In genomic region chr2:87533390-87534265, GRCh38 we compare ENCODE assay signal across 7 cellular contexts.
DNase-seq lines count a peak whose midpoint lies in the region; ATAC-seq and TF ChIP-seq lines count a peak whose summit lies in the region.
"Not testable (repeated sequence)": the region's sequence is repeated elsewhere in the genome, so short reads cannot be mapped to it uniquely, and the experiment has no call there.

No MANE protein-coding gene starts in this region.

- intact Hi-C loops in left lung (cut with DNase I); natural killer cell (cut with micrococcal nuclease): not testable (repeated sequence)

- not testable (repeated sequence) for H3K27me3 Mint-ChIP-seq in activated naive CD8-positive, alpha-beta T cell treated with anti-CD3 and anti-CD28 coated beads, Interleukin-2, amount 10 ng/mL, durations not matched to agents 7 days and 5 days; effector memory CD8-positive, alpha-beta T cell; natural killer cell (ENCODE audit: low read depth in 2 of 2)

- not testable (repeated sequence) for H3K27ac ChIP-seq in left lung

- H3K36me3 ChIP-seq in left lung, result not testable (repeated sequence)

- ATAC-seq in activated naive CD8-positive, alpha-beta T cell treated with anti-CD3 and anti-CD28 coated beads, Interleukin-2, amount 10 ng/mL, durations not matched to agents 7 days and 5 days (ENCODE audit: low read depth), result peak; percentile 40
- ATAC-seq in effector memory CD8-positive, alpha-beta T cell (replicated peaks), result peak; percentile 18
- ATAC-seq in left lung (peak; percentile 22), natural killer cell (peak; percentile 16 to 36 (median 29))
- ATAC-seq in stimulated activated effector memory CD8-positive, alpha-beta T cell treated with anti-CD3 and anti-CD28 coated beads, Interleukin-12 subunit alpha, Interleukin-12 subunit beta, amount 100 ng/mL, for 72 hours, result peak; percentile 3

- not testable (repeated sequence) for H3K4me3 Mint-ChIP-seq in activated naive CD8-positive, alpha-beta T cell treated with anti-CD3 and anti-CD28 coated beads, Interleukin-2, amount 10 ng/mL, durations not matched to agents 7 days and 5 days; effector memory CD8-positive, alpha-beta T cell; natural killer cell; stimulated activated effector memory CD8-positive, alpha-beta T cell treated with anti-CD3 and anti-CD28 coated beads, Interleukin-12 subunit alpha, Interleukin-12 subunit beta, amount 100 ng/mL, for 72 hours

- not testable (repeated sequence) for H3K9me3 Mint-ChIP-seq in activated naive CD8-positive, alpha-beta T cell treated with anti-CD3 and anti-CD28 coated beads, Interleukin-2, amount 10 ng/mL, durations not matched to agents 7 days and 5 days; effector memory CD8-positive, alpha-beta T cell; natural killer cell; stimulated activated effector memory CD8-positive, alpha-beta T cell treated with anti-CD3 and anti-CD28 coated beads, Interleukin-12 subunit alpha, Interleukin-12 subunit beta, amount 100 ng/mL, for 72 hours

- not testable (repeated sequence) for H3K9me3 ChIP-seq in left lung

- POLR2A ChIA-PET in activated naive CD8-positive, alpha-beta T cell treated with anti-CD3 and anti-CD28 coated beads, Interleukin-2, amount 10 ng/mL, durations not matched to agents 7 days and 5 days (lab: Charles Lee), result not testable (repeated sequence)

- not testable (repeated sequence) for H3K4me1 Mint-ChIP-seq in activated naive CD8-positive, alpha-beta T cell treated with anti-CD3 and anti-CD28 coated beads, Interleukin-2, amount 10 ng/mL, durations not matched to agents 7 days and 5 days; natural killer cell; stimulated activated effector memory CD8-positive, alpha-beta T cell treated with anti-CD3 and anti-CD28 coated beads, Interleukin-12 subunit alpha, Interleukin-12 subunit beta, amount 100 ng/mL, for 72 hours
- peaks cover 4 to 12% of the 10 kb centered on the region in 2 donors for H3K4me1 Mint-ChIP-seq in effector memory CD8-positive, alpha-beta T cell (ENCODE audit: low read depth in 2 of 2)

- not testable (repeated sequence) for TF ChIP-seq CTCF in left lung (IDR thresholded peaks at IDR 0.05); natural killer cell (IDR thresholded peaks at IDR 0.05)

- not testable (repeated sequence) for H3K4me3 ChIP-seq in left lung

- not testable (repeated sequence) for H3K27me3 ChIP-seq in left lung

- DNase-seq in GM04503 (ENCODE audit: low read depth), result peak; percentile 5
- DNase-seq in SW480 (ENCODE audit: low spot score), result peak; percentile 76
- DNase-seq in activated naive CD8-positive, alpha-beta T cell treated with anti-CD3 and anti-CD28 coated beads, Interleukin-2, amount 10 ng/mL, durations not matched to agents 7 days and 5 days; effector memory CD8-positive, alpha-beta T cell; left lung; natural killer cell: not testable (repeated sequence)
- peak in 1 of 2 donors; percentile 47 for DNase-seq in stimulated activated effector memory CD8-positive, alpha-beta T cell treated with anti-CD3 and anti-CD28 coated beads, Interleukin-12 subunit alpha, Interleukin-12 subunit beta, amount 100 ng/mL, for 72 hours (ENCODE audit: low spot score in 2 of 2)

- H3K36me3 Mint-ChIP-seq in activated naive CD8-positive, alpha-beta T cell treated with anti-CD3 and anti-CD28 coated beads, Interleukin-2, amount 10 ng/mL, durations not matched to agents 7 days and 5 days; effector memory CD8-positive, alpha-beta T cell (ENCODE audit: insufficient read depth); natural killer cell; stimulated activated effector memory CD8-positive, alpha-beta T cell treated with anti-CD3 and anti-CD28 coated beads, Interleukin-12 subunit alpha, Interleukin-12 subunit beta, amount 100 ng/mL, for 72 hours: not testable (repeated sequence)

- H3K27ac Mint-ChIP-seq in activated naive CD8-positive, alpha-beta T cell treated with anti-CD3 and anti-CD28 coated beads, Interleukin-2, amount 10 ng/mL, durations not matched to agents 7 days and 5 days; effector memory CD8-positive, alpha-beta T cell; natural killer cell; stimulated activated effector memory CD8-positive, alpha-beta T cell treated with anti-CD3 and anti-CD28 coated beads, Interleukin-12 subunit alpha, Interleukin-12 subunit beta, amount 100 ng/mL, for 72 hours: not testable (repeated sequence)

- H3K4me1 ChIP-seq in left lung, result not testable (repeated sequence)
